22 cellular contexts compared by ENCODE assay signal in the genomic region with DNA sequence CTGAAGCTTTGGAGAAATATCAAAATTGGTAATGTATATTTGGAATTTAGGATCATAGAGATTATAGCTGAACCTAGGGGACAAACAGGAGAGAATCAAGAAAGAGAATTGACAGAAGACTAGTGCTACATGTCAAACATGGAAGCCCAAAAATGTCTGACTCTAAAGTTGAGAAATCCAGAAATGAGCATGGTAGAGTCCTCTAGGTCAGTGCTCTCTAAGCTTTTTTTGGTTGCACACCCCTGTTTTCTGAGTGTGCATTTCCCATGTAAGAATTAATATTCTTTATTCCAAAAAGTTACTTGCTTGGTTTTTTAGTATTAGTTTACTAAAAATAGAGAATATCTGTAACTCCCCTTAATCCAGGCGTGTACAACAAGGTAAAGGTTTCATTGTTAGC.
"Had no signal": no experiment of that assay in that cellular context is flagged by ENCODE, and none has a peak within 500 bp of the region (broad histone marks: within the 10 kb centered on the region; RNA-seq: fewer than 3 reads in every experiment).

No MANE protein-coding gene starts in this region.

- H2AFZ ChIP-seq: neural progenitor cell had no signal

- H3K9me3 ChIP-seq: esophagus muscularis mucosa, gastroesophageal sphincter, left ventricle myocardium inferior, ovary, testis had no signal

- H3K27ac Mint-ChIP-seq: neural progenitor cell; progenitor cell of endocrine pancreas; stimulated activated effector memory CD8-positive, alpha-beta T cell treated with anti-CD3 and anti-CD28 coated beads, Interleukin-12 subunit alpha, Interleukin-12 subunit beta, amount 100 ng/mL, for 72 hours; stimulated activated naive CD8-positive, alpha-beta T cell treated with anti-CD3 and anti-CD28 coated beads, Interleukin-15, Interleukin-2, amounts not matched to agents 100 ng/mL and 50 ng/mL, for 24 hours had no signal

- H3K27me3 ChIP-seq: esophagus muscularis mucosa, gastroesophageal sphincter, neural progenitor cell, ovary, testis had no signal

- ATAC-seq: gastroesophageal sphincter; naive thymus-derived CD8-positive, alpha-beta T cell; right cardiac atrium; stimulated activated effector memory CD8-positive, alpha-beta T cell treated with anti-CD3 and anti-CD28 coated beads, Interleukin-12 subunit alpha, Interleukin-12 subunit beta, amount 100 ng/mL, for 72 hours had no signal

- H3K4me3 Mint-ChIP-seq: immature natural killer cell; naive thymus-derived CD8-positive, alpha-beta T cell; neural progenitor cell; stimulated activated effector memory CD8-positive, alpha-beta T cell treated with anti-CD3 and anti-CD28 coated beads, Interleukin-12 subunit alpha, Interleukin-12 subunit beta, amount 100 ng/mL, for 72 hours; stimulated activated naive CD8-positive, alpha-beta T cell treated with anti-CD3 and anti-CD28 coated beads, Interleukin-15, Interleukin-2, amounts not matched to agents 100 ng/mL and 50 ng/mL, for 24 hours had no signal

- H3K4me2 ChIP-seq: neural progenitor cell had no signal

- H3K27me3 Mint-ChIP-seq: naive thymus-derived CD8-positive, alpha-beta T cell; progenitor cell of endocrine pancreas; stimulated activated naive CD8-positive, alpha-beta T cell treated with anti-CD3 and anti-CD28 coated beads, Interleukin-15, Interleukin-2, amounts not matched to agents 100 ng/mL and 50 ng/mL, for 24 hours had no signal

- H3K4me3 ChIP-seq: esophagus muscularis mucosa, gastroesophageal sphincter, lung, neural progenitor cell, ovary, testis had no signal

- DNase-seq: central memory CD4-positive, alpha-beta T cell; cortex of kidney; effector memory CD4-positive, alpha-beta T cell; glutamatergic neuron; immature natural killer cell; left ventricle myocardium inferior; mesendoderm; naive thymus-derived CD8-positive, alpha-beta T cell; nucleus accumbens; ovary; right cardiac atrium; stimulated activated CD4-positive, alpha-beta T cell treated with anti-CD3 and anti-CD28 coated beads, Interleukin-4, amount 100 ng/mL, for 1 hour; stimulated activated CD8-positive, alpha-beta memory T cell treated with anti-CD3 and anti-CD28 coated beads, Interleukin-4, amount 100 ng/mL, for 48 hours; testis; trophoblast cell had no signal

- H3K27ac ChIP-seq: neural progenitor cell, ovary, testis had no signal

- H3K9ac ChIP-seq: neural progenitor cell had no signal

- H3K36me3 ChIP-seq: esophagus muscularis mucosa, gastroesophageal sphincter, neural progenitor cell, ovary had no signal

- H3K9me3 Mint-ChIP-seq: immature natural killer cell; naive thymus-derived CD8-positive, alpha-beta T cell; neural progenitor cell; stimulated activated effector memory CD8-positive, alpha-beta T cell treated with anti-CD3 and anti-CD28 coated beads, Interleukin-12 subunit alpha, Interleukin-12 subunit beta, amount 100 ng/mL, for 72 hours; stimulated activated naive CD8-positive, alpha-beta T cell treated with anti-CD3 and anti-CD28 coated beads, Interleukin-15, Interleukin-2, amounts not matched to agents 100 ng/mL and 50 ng/mL, for 24 hours had no signal
